30 cellular contexts compared by ENCODE assay signal in the genomic region with DNA sequence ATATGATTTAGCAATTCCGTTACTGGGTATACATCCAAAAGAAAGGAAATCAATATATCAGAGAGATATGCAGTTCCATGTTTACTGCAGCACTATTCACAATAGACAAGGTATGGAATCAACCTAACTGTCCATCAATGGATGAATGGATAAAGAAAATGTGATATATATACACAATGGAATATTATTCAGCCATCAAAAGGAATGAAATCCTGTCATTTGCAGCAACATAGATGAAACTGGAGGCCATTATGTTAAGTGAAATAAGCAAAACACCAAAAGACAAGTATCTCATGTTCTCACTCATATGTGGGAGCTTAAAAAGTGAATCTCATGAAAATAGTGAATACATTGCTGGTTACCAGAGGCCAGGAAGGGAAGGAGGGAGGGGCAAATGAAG.
"Had no signal": no experiment of that assay in that cellular context is flagged by ENCODE, and none has a peak within 500 bp of the region (broad histone marks: within the 10 kb centered on the region; RNA-seq: fewer than 3 reads in every experiment).

No MANE protein-coding gene starts in this region.

- ATAC-seq: activated CD8-positive, alpha-beta T cell treated with anti-CD3 and anti-CD28 coated beads for 36 hours; activated T-cell treated with anti-CD3 and anti-CD28 coated beads, Interleukin-2, amount 50 U/mL, for 4 hours; activated T-cell treated with anti-CD3 and anti-CD28 coated beads, Interleukin-2, amount 50 U/mL, for 72 hours; body of pancreas had no signal

- H3K4me3 ChIP-seq: adrenal gland, body of pancreas, breast epithelium had no signal

- H3K4me1 ChIP-seq: adrenal gland, body of pancreas, breast epithelium had no signal

- H3K27ac ChIP-seq: adrenal gland, body of pancreas, brain microvascular endothelial cell, breast epithelium, VCaP had no signal

- DNase-seq: activated B cell treated with CpG ODN at 0.5 μM for 24 hours; activated CD4-positive, alpha-beta memory T cell treated with anti-CD3 and anti-CD28 coated beads for 36 hours; activated CD4-positive, alpha-beta T cell treated with anti-CD3 and anti-CD28 coated beads for 4 hours; activated CD4-positive, alpha-beta T cell treated with anti-CD3 and anti-CD28 coated beads, Interleukin-2, amount 10 ng/mL, durations not matched to agents 24 days and 14 days; activated CD4-positive, alpha-beta T cell treated with anti-CD3 and anti-CD28 coated beads, Interleukin-2, amount 50 U/mL, for 1 hour; activated CD4-positive, alpha-beta T cell treated with anti-CD3 and anti-CD28 coated beads, Interleukin-2, amount 50 U/mL, for 4 hours; activated CD4-positive, CD25-positive, alpha-beta regulatory T cell treated with anti-CD3 and anti-CD28 coated beads, Interleukin-2, amount 50 U/mL, for 72 hours; activated CD8-positive, alpha-beta memory T cell treated with anti-CD3 and anti-CD28 coated beads, Interleukin-2, amount 50 U/mL, for 4 hours; activated CD8-positive, alpha-beta T cell treated with anti-CD3 and anti-CD28 coated beads for 36 hours; activated effector memory CD4-positive, alpha-beta T cell treated with anti-CD3 and anti-CD28 coated beads, Interleukin-2, amount 50 U/mL, for 16 hours; activated gamma-delta T cell treated with Interleukin-2 at 50 U/mL for 16 hours; activated naive CD4-positive, alpha-beta T cell; activated naive CD4-positive, alpha-beta T cell treated with anti-CD3 and anti-CD28 coated beads for 36 hours; activated naive CD4-positive, alpha-beta T cell treated with anti-CD3 and anti-CD28 coated beads, Interleukin-2, amount 50 U/mL, for 16 hours; activated naive CD8-positive, alpha-beta T cell treated with anti-CD3 and anti-CD28 coated beads for 36 hours; activated T-cell treated with anti-CD3 and anti-CD28 coated beads for 4 hours; activated T-cell treated with anti-CD3 and anti-CD28 coated beads, Interleukin-2, amount 50 U/mL, for 1 hour; activated T-cell treated with anti-CD3 and anti-CD28 coated beads, Interleukin-2, amount 50 U/mL, for 4 hours; activated T-cell treated with anti-CD3 and anti-CD28 coated beads, Interleukin-2, amount 50 U/mL, for 72 hours; adrenal gland; amniotic stem cell; aorta; body of pancreas; brain microvascular endothelial cell; central memory CD4-positive, alpha-beta T cell; T-helper 9 cell had no signal

- FAIRE-seq: astrocyte, TTC549 had no signal

- H3K36me3 ChIP-seq: adrenal gland, brain microvascular endothelial cell, breast epithelium had no signal

- H3K9me3 ChIP-seq: adrenal gland, body of pancreas, breast epithelium had no signal

- H3K27me3 ChIP-seq: adrenal gland, body of pancreas, brain microvascular endothelial cell, breast epithelium had no signal
